ENCODE assay signal across 10 cellular contexts in genomic region chr3:197961582-197961945, GRCh38. TPM values are rescaled to one million over a fixed set of nuclear protein-coding genes. Genes with fewer than 3 reads are reported as not detected.
DNase-seq lines count a peak whose midpoint lies in the region; ATAC-seq and TF ChIP-seq lines count a peak whose summit lies in the region.
"Had no signal": no experiment of that assay in that cellular context is flagged by ENCODE, and none has a peak within 500 bp of the region (broad histone marks: within the 10 kb centered on the region; RNA-seq: fewer than 3 reads in every experiment).

No MANE protein-coding gene starts in this region.

- H3K9me3 ChIP-seq in right atrium auricular region: no peaks in the 10 kb centered on the region
- H3K9me3 ChIP-seq: BE2C, esophagus squamous epithelium had no signal

- no peak overlapping the region for H3K4me3 ChIP-seq in right atrium auricular region

- ATAC-seq in activated naive CD4-positive, alpha-beta T cell treated with anti-CD3 and anti-CD28 coated beads, Interleukin-2, amount 50 U/mL, for 72 hours: no peak
- ATAC-seq in stimulated activated naive CD8-positive, alpha-beta T cell treated with anti-CD3 and anti-CD28 coated beads, Interleukin-15, amount 100 ng/mL, for 72 hours: no peak
- no peak for ATAC-seq in GM19351 (IDR thresholded peaks at IDR 0.05; ENCODE audit: unreplicated experiment)

- peak overlapping the region; percentile 72 for H3K4me3 Mint-ChIP-seq in activated naive CD4-positive, alpha-beta T cell treated with anti-CD3 and anti-CD28 coated beads, Interleukin-2, amount 10 ng/mL, durations not matched to agents 7 days and 5 days
- peak overlapping the region; percentile 86 to 96 for H3K4me3 Mint-ChIP-seq in stimulated activated naive CD8-positive, alpha-beta T cell treated with anti-CD3 and anti-CD28 coated beads, Interleukin-15, amount 100 ng/mL, for 72 hours

- no peak for DNase-seq in activated naive CD4-positive, alpha-beta T cell treated with anti-CD3 and anti-CD28 coated beads, Interleukin-2, amount 10 ng/mL, durations not matched to agents 7 days and 5 days
- no peak for DNase-seq in activated naive CD4-positive, alpha-beta T cell treated with anti-CD3 and anti-CD28 coated beads, Interleukin-2, amount 50 U/mL, for 72 hours (ENCODE audit: low spot score in 2 of 2)
- peak; percentile 16 for DNase-seq in NOMO-1 treated with dmso at 0.1 percent for 144 hours (lab: John Stamatoyannopoulos, UW; ENCODE audit: unreplicated experiment)
- DNase-seq in central memory CD4-positive, alpha-beta T cell: peak; percentile 23
- DNase-seq in stimulated activated naive CD8-positive, alpha-beta T cell treated with anti-CD3 and anti-CD28 coated beads, Interleukin-15, amount 100 ng/mL, for 72 hours: no peak
- no peak for DNase-seq in right atrium auricular region (ENCODE audit: low spot score)
- DNase-seq in NCI-H524 treated with DMSO at 0.1 percent for 48 hours (lab: John Stamatoyannopoulos, UW): no peak
- DNase-seq: BE2C, esophagus squamous epithelium had no signal

- H3K4me1 ChIP-seq in right atrium auricular region: peaks cover 0 to 24% of the 10 kb centered on the region in 2 donors
- H3K4me1 ChIP-seq: BE2C had no signal

- H3K4me1 Mint-ChIP-seq in activated naive CD4-positive, alpha-beta T cell treated with anti-CD3 and anti-CD28 coated beads, Interleukin-2, amount 10 ng/mL, durations not matched to agents 7 days and 5 days: peaks cover 57% of the 10 kb centered on the region
- H3K4me1 Mint-ChIP-seq in stimulated activated naive CD8-positive, alpha-beta T cell treated with anti-CD3 and anti-CD28 coated beads, Interleukin-15, amount 100 ng/mL, for 72 hours: peaks cover 62% of the 10 kb centered on the region

- no peaks in the 10 kb centered on the region for H3K9me3 Mint-ChIP-seq in activated naive CD4-positive, alpha-beta T cell treated with anti-CD3 and anti-CD28 coated beads, Interleukin-2, amount 10 ng/mL, durations not matched to agents 7 days and 5 days
- peaks cover 0 to 2% of the 10 kb centered on the region in 2 donors for H3K9me3 Mint-ChIP-seq in activated naive CD4-positive, alpha-beta T cell treated with anti-CD3 and anti-CD28 coated beads, Interleukin-2, amount 50 U/mL, for 72 hours
- no peaks in the 10 kb centered on the region for H3K9me3 Mint-ChIP-seq in stimulated activated naive CD8-positive, alpha-beta T cell treated with anti-CD3 and anti-CD28 coated beads, Interleukin-15, amount 100 ng/mL, for 72 hours

- CTCF ChIA-PET in activated naive CD4-positive, alpha-beta T cell treated with anti-CD3 and anti-CD28 coated beads, Interleukin-2, amount 10 ng/mL, durations not matched to agents 7 days and 5 days (lab: Charles Lee): interaction anchor here (1.1 to 1.3 kb wide), 2 partner anchors 37 to 119 kb away, joined by 3 to 4 read pairs; no protein-coding TSS in a partner anchor

- no peak for TF ChIP-seq CTCF in right atrium auricular region (IDR thresholded peaks at IDR 0.05)

- peaks cover 5% of the 10 kb centered on the region for H3K36me3 ChIP-seq in right atrium auricular region

- peaks cover 24% of the 10 kb centered on the region for H3K36me3 Mint-ChIP-seq in activated naive CD4-positive, alpha-beta T cell treated with anti-CD3 and anti-CD28 coated beads, Interleukin-2, amount 10 ng/mL, durations not matched to agents 7 days and 5 days
- peaks cover 0 to 23% of the 10 kb centered on the region in 2 donors for H3K36me3 Mint-ChIP-seq in activated naive CD4-positive, alpha-beta T cell treated with anti-CD3 and anti-CD28 coated beads, Interleukin-2, amount 50 U/mL, for 72 hours

- H3K27ac ChIP-seq in right atrium auricular region: no peak overlapping the region

- peaks cover 4% of the 10 kb centered on the region for H3K27me3 Mint-ChIP-seq in activated naive CD4-positive, alpha-beta T cell treated with anti-CD3 and anti-CD28 coated beads, Interleukin-2, amount 10 ng/mL, durations not matched to agents 7 days and 5 days
- H3K27me3 Mint-ChIP-seq in stimulated activated naive CD8-positive, alpha-beta T cell treated with anti-CD3 and anti-CD28 coated beads, Interleukin-15, amount 100 ng/mL, for 72 hours: no peaks in the 10 kb centered on the region

- H3K27me3 ChIP-seq in right atrium auricular region: no peaks in the 10 kb centered on the region
- H3K27me3 ChIP-seq: esophagus squamous epithelium had no signal

- peak overlapping the region; percentile 70 for H3K27ac Mint-ChIP-seq in activated naive CD4-positive, alpha-beta T cell treated with anti-CD3 and anti-CD28 coated beads, Interleukin-2, amount 10 ng/mL, durations not matched to agents 7 days and 5 days
- H3K27ac Mint-ChIP-seq in activated naive CD4-positive, alpha-beta T cell treated with anti-CD3 and anti-CD28 coated beads, Interleukin-2, amount 50 U/mL, for 72 hours: peak overlapping the region in 1 of 2 donors; percentile 93
- peak overlapping the region in 1 of 2 donors; percentile 88 for H3K27ac Mint-ChIP-seq in stimulated activated naive CD8-positive, alpha-beta T cell treated with anti-CD3 and anti-CD28 coated beads, Interleukin-15, amount 100 ng/mL, for 72 hours

RNA-seq across cellular contexts. Expression of gene LMLN, which starts 1.5 kb away (rescaled TPM):
- 1 to 10 TPM; 2.4 to 8.4 TPM for total RNA-seq in activated naive CD4-positive, alpha-beta T cell treated with anti-CD3 and anti-CD28 coated beads, Interleukin-2, amount 50 U/mL, for 72 hours
- total RNA-seq in right atrium auricular region: 1 to 10 TPM; 3.5 to 3.9 TPM

RNA-seq across cellular contexts. Expression of gene RPL35A, which starts 11.6 kb away (rescaled TPM):
- total RNA-seq in activated naive CD4-positive, alpha-beta T cell treated with anti-CD3 and anti-CD28 coated beads, Interleukin-2, amount 50 U/mL, for 72 hours: 1,000 to 10,000 TPM; 1,604 to 1,708 TPM
- total RNA-seq in right atrium auricular region: 100 to 1,000 TPM; 415 to 477 TPM

Comparison
In these comparisons a context has a peak if more than half of its experiments do, and no peak if none do; other contexts are left out.
1. DNase-seq: peak in NOMO-1 treated with dmso at 0.1 percent for 144 hours (single experiment) and central memory CD4-positive, alpha-beta T cell (single experiment); none in activated naive CD4-positive, alpha-beta T cell treated with anti-CD3 and anti-CD28 coated beads, Interleukin-2, amount 10 ng/mL, durations not matched to agents 7 days and 5 days (single experiment), activated naive CD4-positive, alpha-beta T cell treated with anti-CD3 and anti-CD28 coated beads, Interleukin-2, amount 50 U/mL, for 72 hours (0 of 2), stimulated activated naive CD8-positive, alpha-beta T cell treated with anti-CD3 and anti-CD28 coated beads, Interleukin-15, amount 100 ng/mL, for 72 hours (0 of 2), right atrium auricular region (single experiment) and NCI-H524 treated with DMSO at 0.1 percent for 48 hours (single experiment).